8 cellular contexts compared by ENCODE assay signal in genomic region chr17:9575381-9576072, GRCh38. TPM values are rescaled to one million over a fixed set of nuclear protein-coding genes. Genes with fewer than 3 reads are reported as not detected.
DNase-seq lines count a peak whose midpoint lies in the region; ATAC-seq, FAIRE-seq and TF ChIP-seq lines count a peak whose summit lies in the region.

A gene with protein sequence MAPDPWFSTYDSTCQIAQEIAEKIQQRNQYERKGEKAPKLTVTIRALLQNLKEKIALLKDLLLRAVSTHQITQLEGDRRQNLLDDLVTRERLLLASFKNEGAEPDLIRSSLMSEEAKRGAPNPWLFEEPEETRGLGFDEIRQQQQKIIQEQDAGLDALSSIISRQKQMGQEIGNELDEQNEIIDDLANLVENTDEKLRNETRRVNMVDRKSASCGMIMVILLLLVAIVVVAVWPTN (minus strand): TSS chr17:9575820. CDS start chr17:9575808, 12 bp downstream.

- H3K4me3 ChIP-seq in choroid plexus epithelial cell (ENCODE audit: low read depth, low read length), result peak within 1 kb of the TSS; percentile 79

- H3K27ac ChIP-seq in 22Rv1, result peak within 1 kb of the TSS; percentile 59

- ATAC-seq in HG03045 (IDR thresholded peaks at IDR 0.05; ENCODE audit: unreplicated experiment), result peak; percentile 81
- peak; percentile 64 for ATAC-seq in activated CD4-positive, alpha-beta T cell treated with anti-CD3 and anti-CD28 coated beads for 36 hours

- H3K36me3 Mint-ChIP-seq in activated CD4-positive, alpha-beta T cell treated with anti-CD3 and anti-CD28 coated beads for 36 hours (ENCODE audit: low read depth), result no peaks in the 10 kb centered on the region

- peak within 1 kb of the TSS; percentile 92 for H3K4me3 Mint-ChIP-seq in activated CD4-positive, alpha-beta T cell treated with anti-CD3 and anti-CD28 coated beads for 36 hours

- CTCF ChIA-PET in activated CD4-positive, alpha-beta T cell treated with anti-CD3 and anti-CD28 coated beads for 36 hours (lab: Charles Lee), result interaction anchor here (0.7 to 1.3 kb wide), 7 partner anchors 10 to 790 kb away, joined by 3 to 6 read pairs (median 3); no protein-coding TSS in a partner anchor

- H3K9me3 Mint-ChIP-seq in activated CD4-positive, alpha-beta T cell treated with anti-CD3 and anti-CD28 coated beads for 36 hours (ENCODE audit: low read depth), result peaks cover 1% of the 10 kb centered on the region

- POLR2A ChIA-PET in activated CD4-positive, alpha-beta T cell treated with anti-CD3 and anti-CD28 coated beads for 36 hours (lab: Charles Lee), result no interaction called here

- H3K27ac Mint-ChIP-seq in activated CD4-positive, alpha-beta T cell treated with anti-CD3 and anti-CD28 coated beads for 36 hours, result peak within 1 kb of the TSS; percentile 77

- DNase-seq in GM18507 (ENCODE audit: extremely low spot score, insufficient read length, low read depth) (peak; percentile 77), NCI-H460 (ENCODE audit: extremely low read depth, low read depth) (peak; percentile 75), choroid plexus epithelial cell (ENCODE audit: low read depth) (peak; percentile 90), kidney tubule cell (ENCODE audit: low spot score) (peak; percentile 93)
- DNase-seq in activated CD4-positive, alpha-beta T cell treated with anti-CD3 and anti-CD28 coated beads for 36 hours, result peak; percentile 91
- DNase-seq in stimulated activated CD4-positive, alpha-beta T cell treated with anti-CD3 and anti-CD28 coated beads, Interleukin-1b, Interleukin-23, amount 100 ng/mL, for 24 hours (ENCODE audit: low read depth in 4 of 4, low spot score in 1 of 4), result peak; percentile 61 to 79 (median 76)

- peaks cover 15% of the 10 kb centered on the region for H3K4me1 Mint-ChIP-seq in activated CD4-positive, alpha-beta T cell treated with anti-CD3 and anti-CD28 coated beads for 36 hours

- FAIRE-seq in GM18507 (lab: Jason Lieb, UNC), result peak; percentile 94

- TF ChIP-seq CTCF in 22Rv1 (IDR thresholded peaks at IDR 0.05), result 0 out of 2 replicates have a peak, but pooled peaks have one; percentile 14
- no peak for TF ChIP-seq CTCF in choroid plexus epithelial cell (conservative IDR thresholded peaks at IDR 0.05; ENCODE audit: low read depth, low read length)

- no peaks in the 10 kb centered on the region for H3K27me3 Mint-ChIP-seq in activated CD4-positive, alpha-beta T cell treated with anti-CD3 and anti-CD28 coated beads for 36 hours

- intact Hi-C loops in activated CD4-positive, alpha-beta T cell treated with anti-CD3 and anti-CD28 coated beads for 36 hours (cut with DNase I, micrococcal nuclease), result loop anchor here (1.0 to 5.0 kb wide), 5 partner anchors 69 to 1122 kb away; partner anchors contain the start of genes ADPRM (in 1 of the 2), SCO1 (in 1 of the 2) and USP43 (in 1 of the 2)

RNA-seq across cellular contexts. Expression of the gene that starts here (rescaled TPM):
- total RNA-seq in NCI-H460 (2014; rRNA removed; shearing (Covaris generic)), result 92.2 and 108 TPM in 2 replicates
- 20.1 and 25.6 TPM in 2 replicates for polyA plus RNA-seq in NCI-H460 (2014; cell fraction: nucleus; rRNA removed)
- total RNA-seq in activated CD4-positive, alpha-beta T cell treated with anti-CD3 and anti-CD28 coated beads for 36 hours, result 10 to 100 TPM; 65.7 to 87.7 TPM

Comparison
In these comparisons a context has a peak if more than half of its experiments do, and no peak if none do; other contexts are left out.
1. Peak in every context shown above with its lines: DNase-seq, ATAC-seq, H3K4me3 ChIP-seq and H3K27ac ChIP-seq.